ENCODE assay signal across 9 cellular contexts in genomic region chr12:42469355-42470006, GRCh38.
DNase-seq lines count a peak whose midpoint lies in the region; ATAC-seq, FAIRE-seq and TF ChIP-seq lines count a peak whose summit lies in the region.
"Had no signal": no experiment of that assay in that cellular context is flagged by ENCODE, and none has a peak within 500 bp of the region (broad histone marks: within the 10 kb centered on the region; RNA-seq: fewer than 3 reads in every experiment).

No MANE protein-coding gene starts in this region.

- H3K4me1 ChIP-seq in left ventricle myocardium inferior = peaks cover 59% of the 10 kb centered on the region
- H3K4me1 ChIP-seq in right cardiac atrium (ENCODE audit: control insufficient read depth, insufficient read depth, low read length) = peaks cover 10% of the 10 kb centered on the region

- peaks cover 55% of the 10 kb centered on the region for H3K4me1 Mint-ChIP-seq in mesothelial cell of epicardium

- no peak for FAIRE-seq in H54 (lab: Jason Lieb, UNC)
- FAIRE-seq: G401.6 had no signal

- intact Hi-C loops in left ventricle myocardium inferior (cut with micrococcal nuclease) = no loop called here
- intact Hi-C loops in right cardiac atrium (cut with DNase I) = no loop called here

- H3K36me3 Mint-ChIP-seq in mesothelial cell of epicardium = peaks cover 45% of the 10 kb centered on the region

- DNase-seq in left ventricle myocardium inferior (no peak), right cardiac atrium (no peak), NOMO-1 treated with DMSO at 0.1 percent for 48 hours (lab: John Stamatoyannopoulos, UW; ENCODE audit: unreplicated experiment) (peak; percentile 96), mesothelial cell of epicardium (ENCODE audit: low spot score in 2 of 2, unreplicated experiment in 2 of 2) (no peak), NCI-H1092 treated with DMSO at 0.1 percent for 48 hours (lab: John Stamatoyannopoulos, UW) (no peak), H54 (ENCODE audit: insufficient read length, low spot score) (no peak), NCI-H2196 (lab: John Stamatoyannopoulos, UW; ENCODE audit: unreplicated experiment) (no peak)

- peak overlapping the region; percentile 17 for H3K27ac Mint-ChIP-seq in mesothelial cell of epicardium

- TF ChIP-seq POLR2A in H54 (IDR thresholded peaks at IDR 0.05; ENCODE audit: low read depth, low read length) = no peak

- H3K27me3 Mint-ChIP-seq in mesothelial cell of epicardium (ENCODE audit: low read depth) = no peaks in the 10 kb centered on the region

- no peaks in the 10 kb centered on the region for H3K27me3 ChIP-seq in left ventricle myocardium inferior (ENCODE audit: low read depth)
- no peaks in the 10 kb centered on the region for H3K27me3 ChIP-seq in right cardiac atrium (ENCODE audit: control insufficient read depth, insufficient read depth)

- H3K36me3 ChIP-seq in left ventricle myocardium inferior = peaks cover 50% of the 10 kb centered on the region

- TF ChIP-seq CTCF in left ventricle myocardium inferior (IDR thresholded peaks at IDR 0.05; ENCODE audit: borderline replicate concordance) (no peak), mesothelial cell of epicardium (IDR thresholded peaks at IDR 0.05; ENCODE audit: unreplicated experiment) (no peak)

- H3K9me3 Mint-ChIP-seq in mesothelial cell of epicardium = no peaks in the 10 kb centered on the region

- H3K9me3 ChIP-seq in left ventricle myocardium inferior (replicated peaks) = no peaks in the 10 kb centered on the region
- no peaks in the 10 kb centered on the region for H3K9me3 ChIP-seq in right cardiac atrium (ENCODE audit: control insufficient read depth, low read length)

- 72% methylated on average over 6 of the region's 6 CpGs for WGBS in right cardiac atrium

- peak overlapping the region; percentile 62 for H3K27ac ChIP-seq in left ventricle myocardium inferior (replicated peaks)
- H3K27ac ChIP-seq in right cardiac atrium (ENCODE audit: low read length) = no peak overlapping the region

- no peak overlapping the region for H3K4me3 Mint-ChIP-seq in mesothelial cell of epicardium

- H3K4me3 ChIP-seq in left ventricle myocardium inferior (no peak overlapping the region), right cardiac atrium (ENCODE audit: low read length) (no peak overlapping the region)

- ATAC-seq in right cardiac atrium = no peak
- peak; percentile 98 for ATAC-seq in HG02798 (IDR thresholded peaks at IDR 0.05; ENCODE audit: poor library complexity, unreplicated experiment)
